22 cellular contexts compared by ENCODE assay signal in the genomic region with DNA sequence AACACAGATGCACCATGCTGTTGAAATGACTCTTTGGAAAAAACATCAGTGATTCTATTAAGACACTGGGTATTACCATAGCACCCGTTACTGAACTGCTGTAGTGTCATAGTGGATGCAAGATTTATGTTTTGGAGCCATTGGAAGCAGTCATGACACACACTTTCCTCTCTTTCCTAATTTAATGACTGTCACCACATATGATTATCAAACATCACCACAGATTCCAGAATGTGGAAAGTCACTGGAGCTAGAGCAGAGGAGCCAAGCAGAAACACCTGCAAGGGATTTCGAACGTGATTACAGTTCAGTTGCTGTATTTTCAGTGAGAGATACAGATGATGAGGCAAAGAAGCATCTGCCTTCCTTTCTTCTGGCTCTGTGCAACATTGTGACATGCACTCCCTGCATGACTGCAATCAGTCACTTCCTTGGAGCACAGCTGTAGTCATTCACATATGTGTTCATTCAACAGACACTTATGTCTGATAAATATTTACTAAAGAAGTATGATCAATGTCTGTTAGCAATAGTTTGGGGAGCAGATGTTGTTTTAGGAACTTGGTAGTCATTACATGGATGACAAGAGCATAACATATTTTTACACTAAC.
A peak's percentile ranks its signal among the peaks of the same experiment; 100 is the strongest.
DNase-seq lines count a peak whose midpoint lies in the region; ATAC-seq and TF ChIP-seq lines count a peak whose summit lies in the region.
"Had no signal": no experiment of that assay in that cellular context is flagged by ENCODE, and none has a peak within 500 bp of the region (broad histone marks: within the 10 kb centered on the region; RNA-seq: fewer than 3 reads in every experiment).

No MANE protein-coding gene starts in this region.

- POLR2A ChIA-PET in SK-N-SH (lab: Yijun Ruan, JAX), result no interaction called here

- H3K4me2 ChIP-seq in SK-N-SH, result no peak overlapping the region
- H3K4me2 ChIP-seq: A549; BLaER1 treated with 17β-estradiol and CSF1 and Interleukin-3, amounts not matched to agents 10 nM and 100 nM; GM23338 had no signal

- H3K9ac ChIP-seq in SK-N-SH, result no peak overlapping the region
- H3K9ac ChIP-seq: BLaER1 treated with 17β-estradiol and CSF1 and Interleukin-3, amounts not matched to agents 10 nM and 100 nM had no signal

- no peaks in the 10 kb centered on the region for H3F3A ChIP-seq in SK-N-SH (replicated peaks; ENCODE audit: insufficient read depth)

- H3K79me2 ChIP-seq in SK-N-SH (ENCODE audit: insufficient read depth), result no peaks in the 10 kb centered on the region

- TF ChIP-seq CTCF in SK-N-SH (IDR thresholded peaks at IDR 0.05) (no peak), gastroesophageal sphincter (IDR thresholded peaks at IDR 0.05) (no peak)

- H3K36me3 ChIP-seq in SK-N-SH (replicated peaks in 1 of 2; ENCODE audit: control insufficient read depth in 1 of 2, insufficient read depth in 2 of 2, low read length in 1 of 2) (no peaks in the 10 kb centered on the region), gastroesophageal sphincter (no peaks in the 10 kb centered on the region)
- H3K36me3 ChIP-seq: BE2C; BLaER1 treated with 17β-estradiol and CSF1 and Interleukin-3, amounts not matched to agents 10 nM and 100 nM had no signal

- H3K27ac ChIP-seq in SK-N-SH (ENCODE audit: low read depth in 2 of 2, low read length in 1 of 2) (peak overlapping the region in 1 of 2 experiments; percentile 56; a peak in 2 of 4 replicates), gastroesophageal sphincter (no peak overlapping the region)
- H3K27ac ChIP-seq: A549; BLaER1 treated with 17β-estradiol and CSF1 and Interleukin-3, amounts not matched to agents 10 nM and 100 nM had no signal

- H3K27me3 ChIP-seq in SK-N-SH (ENCODE audit: insufficient read depth), result no peaks in the 10 kb centered on the region
- H3K27me3 ChIP-seq in gastroesophageal sphincter, result no peaks in the 10 kb centered on the region
- H3K27me3 ChIP-seq: BE2C; BLaER1 treated with 17β-estradiol and CSF1 and Interleukin-3, amounts not matched to agents 10 nM and 100 nM had no signal

- no peaks in the 10 kb centered on the region for H3K9me3 ChIP-seq in SK-N-SH
- no peaks in the 10 kb centered on the region for H3K9me3 ChIP-seq in gastroesophageal sphincter
- H3K9me3 ChIP-seq: A549; BE2C; BLaER1 treated with 17β-estradiol and CSF1 and Interleukin-3, amounts not matched to agents 10 nM and 100 nM had no signal

- peak in 1 of 2 experiments; percentile 86; a peak in 2 of 4 replicates for TF ChIP-seq EP300 in SK-N-SH (IDR thresholded peaks at IDR 0.05; ENCODE audit: borderline replicate concordance in 1 of 2, low read depth in 1 of 2, low read length in 1 of 2)
- no peak for TF ChIP-seq EP300 in gastroesophageal sphincter (IDR thresholded peaks at IDR 0.05)

- CTCF ChIA-PET in SK-N-SH (lab: Yijun Ruan, JAX), result interaction anchor here (1.2 to 2.1 kb wide), 3 partner anchors 12 to 88 kb away, joined by 3 to 5 read pairs (median 4); no protein-coding TSS in a partner anchor

- H3K4me1 ChIP-seq in SK-N-SH (ENCODE audit: control insufficient read depth in 1 of 2, insufficient read depth in 2 of 2, low read depth in 1 of 2, low read length in 1 of 2) (peaks cover 0 to 14% of the 10 kb centered on the region in 2 experiments; a peak in 2 of 4 replicates), gastroesophageal sphincter (peaks cover 0 to 14% (median 0%) of the 10 kb centered on the region in 3 donors)
- H3K4me1 ChIP-seq: A549, BE2C had no signal

- WGBS in SK-N-SH (ENCODE audit: low lambda C conversion rate), result 14% methylated on average over 3 of the region's 3 CpGs
- WGBS in gastroesophageal sphincter (ENCODE audit: low coverage in 1 of 2), 2 donors, result 67 to 86% methylated on average over 1 to 3 of the region's 3 CpGs

- H3K9me2 ChIP-seq in SK-N-SH, result no peaks in the 10 kb centered on the region

- peak; percentile 21 for DNase-seq in SK-N-SH
- DNase-seq in SK-N-DZ (ENCODE audit: low spot score), result peak; percentile 90
- DNase-seq in COLO668 (lab: John Stamatoyannopoulos, UW; ENCODE audit: unreplicated experiment), result no peak
- DNase-seq: 8988T; ACHN; AML-193; BE2C; Calu3; CD4-positive, alpha-beta T cell; CD8-positive, alpha-beta memory T cell; COR-L47; DMS79 treated with DMSO at 0.1 percent for 48 hours; GF-D8; H9 had no signal

- H3K4me3 ChIP-seq in SK-N-SH (ENCODE audit: low read depth in 2 of 2, low read length in 1 of 2), result no peak overlapping the region
- no peak overlapping the region for H3K4me3 ChIP-seq in gastroesophageal sphincter
- H3K4me3 ChIP-seq: A549; BLaER1 treated with 17β-estradiol and CSF1 and Interleukin-3, amounts not matched to agents 10 nM and 100 nM; GM23338 had no signal

- no peak for ATAC-seq in SK-N-SH treated with all-trans-retinoic acid at 6 μM for 48 hours
- peak; percentile 67 for ATAC-seq in gastroesophageal sphincter
- no peak for ATAC-seq in HG03175 (IDR thresholded peaks at IDR 0.05; ENCODE audit: unreplicated experiment)
- no peak for ATAC-seq in GM21390 (IDR thresholded peaks at IDR 0.05; ENCODE audit: unreplicated experiment)
- ATAC-seq: A549, GM23338, HCT116 had no signal

- no peak for TF ChIP-seq POLR2A in gastroesophageal sphincter (IDR thresholded peaks at IDR 0.05)

- no peaks in the 10 kb centered on the region for H4K20me1 ChIP-seq in SK-N-SH (ENCODE audit: insufficient read depth)
- H4K20me1 ChIP-seq: BLaER1 treated with 17β-estradiol and CSF1 and Interleukin-3, amounts not matched to agents 10 nM and 100 nM had no signal

- no peak for TF ChIP-seq RAD21 in SK-N-SH (IDR thresholded peaks at IDR 0.05; ENCODE audit: low read length)

- H2AFZ ChIP-seq in SK-N-SH (ENCODE audit: low read depth), result no peak overlapping the region
- H2AFZ ChIP-seq: GM23338 had no signal

TF ChIP-seq in SK-N-SH, 30 proteins besides CTCF, POLR2A, EP300 and RAD21 (continues in another document):
- TF ChIP-seq GATA2 (CRISPR knock-in tag; IDR thresholded peaks at IDR 0.05), result peak; percentile 92
- peak; percentile 84; the same call in 1 of the 2 replicates for TF ChIP-seq FOXJ3 (CRISPR knock-in tag; IDR thresholded peaks at IDR 0.05)
- TF ChIP-seq RCOR1 (IDR thresholded peaks at IDR 0.05; ENCODE audit: low read length), result peak; percentile 80
- no peak for TF ChIP-seq ELF1 (IDR thresholded peaks at IDR 0.05)
- peak; percentile 23; the same call in 1 of the 2 replicates for TF ChIP-seq MXI1 (IDR thresholded peaks at IDR 0.05; ENCODE audit: low read depth, low read length)
- TF ChIP-seq, protein P1, sequence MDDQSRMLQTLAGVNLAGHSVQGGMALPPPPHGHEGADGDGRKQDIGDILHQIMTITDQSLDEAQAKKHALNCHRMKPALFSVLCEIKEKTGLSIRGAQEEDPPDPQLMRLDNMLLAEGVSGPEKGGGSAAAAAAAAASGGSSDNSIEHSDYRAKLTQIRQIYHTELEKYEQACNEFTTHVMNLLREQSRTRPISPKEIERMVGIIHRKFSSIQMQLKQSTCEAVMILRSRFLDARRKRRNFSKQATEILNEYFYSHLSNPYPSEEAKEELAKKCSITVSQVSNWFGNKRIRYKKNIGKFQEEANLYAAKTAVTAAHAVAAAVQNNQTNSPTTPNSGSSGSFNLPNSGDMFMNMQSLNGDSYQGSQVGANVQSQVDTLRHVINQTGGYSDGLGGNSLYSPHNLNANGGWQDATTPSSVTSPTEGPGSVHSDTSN (IDR thresholded peaks at IDR 0.05), result no peak
- no peak for TF ChIP-seq NFIC (IDR thresholded peaks at IDR 0.05; ENCODE audit: borderline replicate concordance)
- no peak for TF ChIP-seq EZH2phosphoT487 (IDR thresholded peaks at IDR 0.05; ENCODE audit: borderline replicate concordance, low read depth)
- TF ChIP-seq TCF12 (IDR thresholded peaks at IDR 0.05), result no peak
- no peak for TF ChIP-seq TEAD4 (IDR thresholded peaks at IDR 0.05; ENCODE audit: borderline replicate concordance, insufficient read depth)
- no peak for TF ChIP-seq FOXM1 (IDR thresholded peaks at IDR 0.05; ENCODE audit: low read depth)

TF ChIP-seq in SK-N-SH treated with all-trans-retinoic acid at 6 μM for 48 hours, 23 proteins besides CTCF, POLR2A, EP300 and RAD21 (continues in another document):
- TF ChIP-seq ZNF70 (CRISPR knock-in tag; IDR thresholded peaks at IDR 0.05) (no peak), TCF4 (CRISPR knock-in tag; IDR thresholded peaks at IDR 0.05; ENCODE audit: borderline replicate concordance) (no peak), OSR1 (CRISPR knock-in tag; IDR thresholded peaks at IDR 0.05) (no peak), RARB (CRISPR knock-in tag; IDR thresholded peaks at IDR 0.05) (no peak), ZNF8 (CRISPR knock-in tag; IDR thresholded peaks at IDR 0.05) (no peak), SNAI2 (CRISPR knock-in tag; IDR thresholded peaks at IDR 0.05) (no peak), ZFP30 (CRISPR knock-in tag; IDR thresholded peaks at IDR 0.05) (no peak), BACH2 (CRISPR knock-in tag; IDR thresholded peaks at IDR 0.05; ENCODE audit: borderline replicate concordance) (no peak), ZFP3 (CRISPR knock-in tag; IDR thresholded peaks at IDR 0.05) (no peak), ISL1 (CRISPR knock-in tag; IDR thresholded peaks at IDR 0.05) (no peak), CSDC2 (CRISPR knock-in tag; IDR thresholded peaks at IDR 0.05) (no peak)
- TF ChIP-seq, protein P2, sequence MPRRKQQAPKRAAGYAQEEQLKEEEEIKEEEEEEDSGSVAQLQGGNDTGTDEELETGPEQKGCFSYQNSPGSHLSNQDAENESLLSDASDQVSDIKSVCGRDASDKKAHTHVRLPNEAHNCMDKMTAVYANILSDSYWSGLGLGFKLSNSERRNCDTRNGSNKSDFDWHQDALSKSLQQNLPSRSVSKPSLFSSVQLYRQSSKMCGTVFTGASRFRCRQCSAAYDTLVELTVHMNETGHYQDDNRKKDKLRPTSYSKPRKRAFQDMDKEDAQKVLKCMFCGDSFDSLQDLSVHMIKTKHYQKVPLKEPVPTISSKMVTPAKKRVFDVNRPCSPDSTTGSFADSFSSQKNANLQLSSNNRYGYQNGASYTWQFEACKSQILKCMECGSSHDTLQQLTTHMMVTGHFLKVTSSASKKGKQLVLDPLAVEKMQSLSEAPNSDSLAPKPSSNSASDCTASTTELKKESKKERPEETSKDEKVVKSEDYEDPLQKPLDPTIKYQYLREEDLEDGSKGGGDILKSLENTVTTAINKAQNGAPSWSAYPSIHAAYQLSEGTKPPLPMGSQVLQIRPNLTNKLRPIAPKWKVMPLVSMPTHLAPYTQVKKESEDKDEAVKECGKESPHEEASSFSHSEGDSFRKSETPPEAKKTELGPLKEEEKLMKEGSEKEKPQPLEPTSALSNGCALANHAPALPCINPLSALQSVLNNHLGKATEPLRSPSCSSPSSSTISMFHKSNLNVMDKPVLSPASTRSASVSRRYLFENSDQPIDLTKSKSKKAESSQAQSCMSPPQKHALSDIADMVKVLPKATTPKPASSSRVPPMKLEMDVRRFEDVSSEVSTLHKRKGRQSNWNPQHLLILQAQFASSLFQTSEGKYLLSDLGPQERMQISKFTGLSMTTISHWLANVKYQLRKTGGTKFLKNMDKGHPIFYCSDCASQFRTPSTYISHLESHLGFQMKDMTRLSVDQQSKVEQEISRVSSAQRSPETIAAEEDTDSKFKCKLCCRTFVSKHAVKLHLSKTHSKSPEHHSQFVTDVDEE (CRISPR knock-in tag; IDR thresholded peaks at IDR 0.05), result no peak
